ENCODE assay signal across 1 cellular context in genomic region chr9:109919736-109920408, GRCh38.
A peak's percentile ranks its signal among the peaks of the same experiment; 100 is the strongest.
TF ChIP-seq lines count a peak whose summit lies in the region.

No MANE protein-coding gene starts in this region.

TF ChIP-seq in K562, 482 proteins besides CTCF, POLR2A, EP300 and RAD21:
- TF ChIP-seq GTF3C2 (IDR thresholded peaks at IDR 0.05; ENCODE audit: borderline replicate concordance, extremely low read depth, insufficient read length) (no peak), FIP1L1 (IDR thresholded peaks at IDR 0.05; ENCODE audit: low read depth, low read length, poor library complexity, severe bottlenecking) (no peak), USF2 (CRISPR knock-in tag; IDR thresholded peaks at IDR 0.05) (peak; percentile 86), PCBP2 (IDR thresholded peaks at IDR 0.05; ENCODE audit: low read depth, low read length, poor library complexity, severe bottlenecking) (no peak), REST (CRISPR knock-in tag; IDR thresholded peaks at IDR 0.05; ENCODE audit: low read depth) (no peak), ZFP1 (CRISPR knock-in tag; IDR thresholded peaks at IDR 0.05) (no peak), ZKSCAN1 (IDR thresholded peaks at IDR 0.05; ENCODE audit: low read depth, low read length) (no peak), STAG1 (CRISPR knock-in tag; IDR thresholded peaks at IDR 0.05; ENCODE audit: borderline replicate concordance) (no peak), ZNF324 (CRISPR knock-in tag; IDR thresholded peaks at IDR 0.05) (no peak), ZNF347 (CRISPR knock-in tag; IDR thresholded peaks at IDR 0.05; ENCODE audit: low read depth) (no peak), RAD51 (IDR thresholded peaks at IDR 0.05; ENCODE audit: borderline replicate concordance, low read depth) (peak; percentile 24; the same call in 1 of the 2 replicates)
